Comparison of ENCODE assay signal across 8 cellular contexts in genomic region chr18:50879302-50880107, GRCh38. TPM values are rescaled to one million over a fixed set of nuclear protein-coding genes. Genes with fewer than 3 reads are reported as not detected.
DNase-seq lines count a peak whose midpoint lies in the region; ATAC-seq and TF ChIP-seq lines count a peak whose summit lies in the region.

No MANE protein-coding gene starts in this region.

- H3K79me2 ChIP-seq in neural progenitor cell (ENCODE audit: low read depth) = peaks cover 52% of the 10 kb centered on the region

- H3K4me1 ChIP-seq in neural progenitor cell = peaks cover 34% of the 10 kb centered on the region
- H3K4me1 ChIP-seq in uterus = peaks cover 0 to 3% of the 10 kb centered on the region in 2 donors

- peak overlapping the region; percentile 84 for H3K4me3 ChIP-seq in fibroblast of villous mesenchyme (ENCODE audit: low read depth, low read length)
- peak overlapping the region; percentile 88 for H3K4me3 ChIP-seq in neural progenitor cell
- peak overlapping the region; percentile 77 to 86 for H3K4me3 ChIP-seq in uterus

- TF ChIP-seq POLR2A in uterus (IDR thresholded peaks at IDR 0.05) = no peak

- H3K9me3 ChIP-seq in neural progenitor cell (ENCODE audit: low read depth) = no peaks in the 10 kb centered on the region
- H3K9me3 ChIP-seq in uterus = no peaks in the 10 kb centered on the region

- peaks cover 8% of the 10 kb centered on the region for H3K9me3 Mint-ChIP-seq in neural progenitor cell

- peaks cover 14% of the 10 kb centered on the region for H3K27me3 Mint-ChIP-seq in neural progenitor cell (ENCODE audit: insufficient read depth, low read depth)

- H3K4me1 Mint-ChIP-seq in neural progenitor cell = peaks cover 32% of the 10 kb centered on the region

- H2AFZ ChIP-seq in neural progenitor cell (replicated peaks) = peak overlapping the region; percentile 88

- peaks cover 22% of the 10 kb centered on the region for H3F3A ChIP-seq in neural progenitor cell (ENCODE audit: low read depth)

- DNase-seq in activated T-cell treated with anti-CD3 and anti-CD28 coated beads for 1 hour (ENCODE audit: low read depth) = peak; percentile 6
- no peak for DNase-seq in activated T-cell treated with anti-CD3 and anti-CD28 coated beads, Interleukin-2, amount 50 U/mL, for 1 hour
- DNase-seq in NCI-H2227 treated with DMSO at 0.1 percent for 48 hours (lab: John Stamatoyannopoulos, UW) = peak; percentile 40
- DNase-seq in activated T-helper 1 cell treated with Interleukin-2 at 50 U/mL for 16 hours (ENCODE audit: low read depth) = peak; percentile 5
- DNase-seq in fibroblast of villous mesenchyme (ENCODE audit: low read depth) = peak; percentile 50
- DNase-seq in neural progenitor cell (ENCODE audit: low spot score) = no peak
- DNase-seq in uterus = peak in 1 of 2 donors; percentile 23

- H3K4me2 ChIP-seq in neural progenitor cell = peak overlapping the region; percentile 94

- peak; percentile 11 for ATAC-seq in HG02870 (IDR thresholded peaks at IDR 0.05; ENCODE audit: unreplicated experiment)

- peaks cover 15% of the 10 kb centered on the region for H4K20me1 ChIP-seq in neural progenitor cell (ENCODE audit: low read depth)

- H3K36me3 Mint-ChIP-seq in neural progenitor cell = peaks cover 9% of the 10 kb centered on the region

- H3K27ac ChIP-seq in neural progenitor cell (peak overlapping the region; percentile 84), uterus (peak overlapping the region; percentile 88 to 90)

- H3K27ac Mint-ChIP-seq in neural progenitor cell = peak overlapping the region; percentile 99

- H3K27me3 ChIP-seq in neural progenitor cell (no peaks in the 10 kb centered on the region), uterus (no peaks in the 10 kb centered on the region)

- intact Hi-C loops in uterus (cut with DNase I; ENCODE audit: low total_unique reads) = no loop called here

- TF ChIP-seq CTCF in fibroblast of villous mesenchyme (IDR thresholded peaks at IDR 0.05; ENCODE audit: insufficient read depth, low read depth, low read length) = no peak
- no peak for TF ChIP-seq CTCF in neural progenitor cell (IDR thresholded peaks at IDR 0.05)
- no peak for TF ChIP-seq CTCF in uterus (IDR thresholded peaks at IDR 0.05)

- peak overlapping the region; percentile 76 for H3K9ac ChIP-seq in neural progenitor cell

- H3K36me3 ChIP-seq in neural progenitor cell (no peaks in the 10 kb centered on the region), uterus (no peaks in the 10 kb centered on the region)

- peak overlapping the region; percentile 99 for H3K4me3 Mint-ChIP-seq in neural progenitor cell

RNA-seq across cellular contexts. Expression of gene ME2, which starts 0.6 kb away (rescaled TPM):
- total RNA-seq in fibroblast of villous mesenchyme (27.1 and 38.9 TPM in 2 replicates), neural progenitor cell (ENCODE audit: low replicate concordance) (89.4 and 129 TPM in 2 replicates), uterus (10 to 100 TPM; 11.8 to 60.8 (median 48.1) TPM)

RNA-seq across cellular contexts. Expression of gene MRO, which starts 59.7 kb away (rescaled TPM):
- total RNA-seq in fibroblast of villous mesenchyme (under 0.01 TPM in 1 of 2 replicates, not detected in the other), neural progenitor cell (ENCODE audit: low replicate concordance) (0.06 TPM in 1 of 2 replicates, not detected in the other), uterus (under 1 TPM in 3 of 4 donors, not detected in 1; 0.24 to 0.28 (median 0.26) TPM)

Comparison
In these comparisons a context has a peak if more than half of its experiments do, and no peak if none do; other contexts are left out.
1. DNase-seq: peak in activated T-cell treated with anti-CD3 and anti-CD28 coated beads for 1 hour (single experiment), NCI-H2227 treated with DMSO at 0.1 percent for 48 hours (single experiment), activated T-helper 1 cell treated with Interleukin-2 at 50 U/mL for 16 hours (single experiment) and fibroblast of villous mesenchyme (single experiment); none in activated T-cell treated with anti-CD3 and anti-CD28 coated beads, Interleukin-2, amount 50 U/mL, for 1 hour (single experiment) and neural progenitor cell (single experiment).
2. Peak in every context shown above with its lines, with median percentiles within 50 percentile points of each other: H3K4me3 ChIP-seq.